Comparison of ENCODE assay signal across 8 cellular contexts in the genomic region with DNA sequence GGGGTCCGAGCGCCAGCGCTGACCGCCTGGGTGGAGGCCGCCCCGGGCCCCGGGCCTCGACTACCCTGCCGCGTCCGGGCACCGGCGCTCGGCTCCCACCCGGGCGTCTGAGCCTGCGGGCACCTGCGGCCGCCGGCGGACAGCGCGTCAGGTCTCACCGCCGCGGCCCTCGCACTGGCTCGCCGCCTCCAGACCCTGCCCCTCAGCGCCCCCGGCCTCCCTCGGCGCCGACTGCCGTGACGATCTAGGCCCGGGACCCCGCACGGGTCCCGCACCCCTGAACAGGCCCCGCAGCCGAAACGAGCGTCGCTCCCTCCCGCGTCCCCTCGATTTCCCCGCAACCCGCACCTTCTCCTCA. TPM values are rescaled to one million over a fixed set of nuclear protein-coding genes. Genes with fewer than 3 reads are reported as not detected.
A peak's percentile ranks its signal among the peaks of the same experiment; 100 is the strongest.
DNase-seq lines count a peak whose midpoint lies in the region; ATAC-seq and TF ChIP-seq lines count a peak whose summit lies in the region.

No MANE protein-coding gene starts in this region.

- WGBS in right lobe of liver (ENCODE audit: insufficient coverage, low coverage, low lambda C conversion rate, missing lambda C conversion rate), result 2% methylated on average over 13 of the region's 50 CpGs
- WGBS in tibial nerve, 2 donors, result 0% methylated on average over 13 to 19 of the region's 50 CpGs

- TF ChIP-seq EP300 in tibial nerve (IDR thresholded peaks at IDR 0.05), result no peak

- H3K4me3 ChIP-seq in GM12864 (ENCODE audit: low read depth, low read length) (peak overlapping the region; percentile 100), Karpas-422 (ENCODE audit: low read length) (peak overlapping the region; percentile 80), brain microvascular endothelial cell (ENCODE audit: low read depth, low read length) (peak overlapping the region; percentile 98), right lobe of liver (peak overlapping the region; percentile 72 to 78 (median 75)), tibial nerve (peak overlapping the region; percentile 80 to 89 (median 84))

- intact Hi-C loops in right lobe of liver (cut with DNase I), result no loop called here

- peak overlapping the region; percentile 4; the same call in 1 of the 2 replicates for H2AFZ ChIP-seq in Karpas-422 (ENCODE audit: low read length)

- H3K9me3 ChIP-seq in Karpas-422 (ENCODE audit: low read length) (no peaks in the 10 kb centered on the region), right lobe of liver (no peaks in the 10 kb centered on the region), tibial nerve (no peaks in the 10 kb centered on the region)

- H3K4me1 ChIP-seq in Karpas-422 (ENCODE audit: low read length) (peaks cover 34% of the 10 kb centered on the region), right lobe of liver (peaks cover 0 to 5% (median 2%) of the 10 kb centered on the region in 4 donors), tibial nerve (peaks cover 0 to 17% (median 0%) of the 10 kb centered on the region in 4 donors)

- H4K20me1 ChIP-seq in Karpas-422 (ENCODE audit: insufficient read depth, low read depth, low read length), result no peaks in the 10 kb centered on the region

- no peaks in the 10 kb centered on the region for H3K9me2 ChIP-seq in Karpas-422 (replicated peaks; ENCODE audit: insufficient read depth, low read length)

- TF ChIP-seq CTCF in GM12864 (IDR thresholded peaks at IDR 0.05; ENCODE audit: low read depth, low read length, missing control alignments) (no peak), brain microvascular endothelial cell (IDR thresholded peaks at IDR 0.05; ENCODE audit: low read depth, low read length, missing control alignments) (no peak), right lobe of liver (IDR thresholded peaks at IDR 0.05) (no peak), tibial nerve (IDR thresholded peaks at IDR 0.05) (no peak)

- H3K27ac ChIP-seq in Karpas-422 (ENCODE audit: low read length) (peak overlapping the region; percentile 58), brain microvascular endothelial cell (peak overlapping the region; percentile 81), right lobe of liver (peak overlapping the region in 2 of 3 donors; percentile 38 to 49), tibial nerve (peak overlapping the region; percentile 87 to 98 (median 92))

- DNase-seq in GM12864 (ENCODE audit: low read depth), result no peak
- peak; percentile 61 for DNase-seq in Karpas-422
- DNase-seq in brain microvascular endothelial cell, result no peak
- peak in 1 of 3 donors; percentile 41 for DNase-seq in right lobe of liver
- no peak for DNase-seq in tibial nerve (ENCODE audit: low spot score in 2 of 2)
- DNase-seq in T1000 (lab: John Stamatoyannopoulos, UW), result no peak
- no peak for DNase-seq in KBM-7

- in situ Hi-C loops in brain microvascular endothelial cell (cut with HindIII; ENCODE audit: low pct_ligation_motif_present, low sequenced_read_pairs) (no loop called here), KBM-7 (cut with MboI; ENCODE audit: low pct_unique_long_range_greater_than_20kb, low sequenced_read_pairs) (no loop called here)

- TF ChIP-seq POLR2A in right lobe of liver (IDR thresholded peaks at IDR 0.05) (no peak), tibial nerve (IDR thresholded peaks at IDR 0.05) (no peak)

- H3K9ac ChIP-seq in Karpas-422 (ENCODE audit: low read length), result peak overlapping the region; percentile 97

- H3K79me2 ChIP-seq in Karpas-422 (ENCODE audit: low read length), result peaks cover 80% of the 10 kb centered on the region

- H3K36me3 ChIP-seq in Karpas-422 (ENCODE audit: insufficient read depth, low read length) (peaks cover 11% of the 10 kb centered on the region; the same call in 1 of the 2 replicates), brain microvascular endothelial cell (replicated peaks) (peaks cover 9% of the 10 kb centered on the region), right lobe of liver (peaks cover 0 to 7% (median 4%) of the 10 kb centered on the region in 4 donors), tibial nerve (peaks cover 0 to 23% (median 0%) of the 10 kb centered on the region in 3 donors)

- peak overlapping the region; percentile 85 for H3K4me2 ChIP-seq in Karpas-422 (ENCODE audit: low read depth, low read length, poor library complexity, severe bottlenecking)

- H3K27me3 ChIP-seq in Karpas-422 (ENCODE audit: low read length) (no peaks in the 10 kb centered on the region), brain microvascular endothelial cell (replicated peaks) (no peaks in the 10 kb centered on the region), right lobe of liver (no peaks in the 10 kb centered on the region), tibial nerve (no peaks in the 10 kb centered on the region)

- ATAC-seq in GM21717 (IDR thresholded peaks at IDR 0.05; ENCODE audit: unreplicated experiment), result peak; percentile 15
- peak; percentile 8 to 32 (median 19) for ATAC-seq in right lobe of liver

RNA-seq across cellular contexts. Expression of gene PRC1, which starts 0.3 kb away (rescaled TPM):
- 87.5 and 95.5 TPM in 2 replicates for total RNA-seq in Karpas-422 (2014; rRNA removed; shearing (Covaris generic); ENCODE audit: low replicate concordance)
- total RNA-seq in right lobe of liver, result 1 to 10 TPM; 1.2 to 8.8 (median 4.3) TPM
- total RNA-seq in tibial nerve, result 10 to 100 TPM; 12.1 to 31.0 (median 14.9) TPM

RNA-seq across cellular contexts. Expression of gene VPS33B, which starts 28.4 kb away (rescaled TPM):
- 5.7 and 7.5 TPM in 2 replicates for total RNA-seq in Karpas-422 (2014; rRNA removed; shearing (Covaris generic); ENCODE audit: low replicate concordance)
- total RNA-seq in right lobe of liver (1 to 10 TPM; 4.2 to 7.3 (median 6.5) TPM), tibial nerve (10 to 100 TPM in 2 of 4 donors, 1 to 10 TPM in 2; 8.7 to 10.9 (median 10.1) TPM)

RNA-seq across cellular contexts. Expression of gene RCCD1, which starts 39.4 kb away (rescaled TPM):
- total RNA-seq in Karpas-422 (2014; rRNA removed; shearing (Covaris generic); ENCODE audit: low replicate concordance), result 25.3 and 32.9 TPM in 2 replicates
- total RNA-seq in right lobe of liver (1 to 10 TPM; 4.8 to 7.9 (median 6.6) TPM), tibial nerve (10 to 100 TPM in 3 of 4 donors, 1 to 10 TPM in 1; 8.7 to 15.9 (median 12.5) TPM)

RNA-seq across cellular contexts. Expression of gene UNC45A, which starts 59.0 kb away (rescaled TPM):
- 25.1 and 58.0 TPM in 2 replicates for total RNA-seq in Karpas-422 (2014; rRNA removed; shearing (Covaris generic); ENCODE audit: low replicate concordance)
- total RNA-seq in right lobe of liver (10 to 100 TPM; 13.3 to 33.0 (median 25.4) TPM), tibial nerve (10 to 100 TPM; 47.7 to 64.2 (median 58.4) TPM)
